Comparison of ENCODE assay signal across 12 cellular contexts in genomic region chr14:74954232-74954946, GRCh38. TPM values are rescaled to one million over a fixed set of nuclear protein-coding genes. Genes with fewer than 3 reads are reported as not detected.
DNase-seq lines count a peak whose midpoint lies in the region; ATAC-seq, FAIRE-seq and TF ChIP-seq lines count a peak whose summit lies in the region.
"Had no signal": no experiment of that assay in that cellular context is flagged by ENCODE, and none has a peak within 500 bp of the region (broad histone marks: within the 10 kb centered on the region; RNA-seq: fewer than 3 reads in every experiment).

No MANE protein-coding gene starts in this region.

- DNase-seq in DMS153 (lab: John Stamatoyannopoulos, UW) (peak; percentile 36), DMS153 treated with DMSO at 0.1 percent for 48 hours (lab: John Stamatoyannopoulos, UW; ENCODE audit: unreplicated experiment) (no peak), keratinocyte (ENCODE audit: low read depth, low spot score) (no peak), upper lobe of left lung (peak in 1 of 2 donors; percentile 78)
- no peak for DNase-seq in naive thymus-derived CD8-positive, alpha-beta T cell
- DNase-seq: NCI-H774; stimulated activated naive CD8-positive, alpha-beta T cell treated with anti-CD3 and anti-CD28 coated beads, Interleukin-15, Interleukin-2, amounts not matched to agents 100 U/mL and 50 U/mL, for 24 hours had no signal

- H2AFZ ChIP-seq in keratinocyte (ENCODE audit: control insufficient read depth, low read length): no peak overlapping the region

- ATAC-seq in activated T-helper 17 cell treated with anti-CD3 and anti-CD28 coated beads, Interleukin-2, amount 50 U/mL, for 72 hours (replicated peaks): no peak
- no peak for ATAC-seq in upper lobe of left lung (ENCODE audit: low FRiP score in 2 of 2)
- ATAC-seq in GM18858 (IDR thresholded peaks at IDR 0.05; ENCODE audit: unreplicated experiment): no peak
- ATAC-seq in naive thymus-derived CD8-positive, alpha-beta T cell: no peak
- ATAC-seq in HG03469 (IDR thresholded peaks at IDR 0.05; ENCODE audit: unreplicated experiment): no peak
- ATAC-seq: stimulated activated naive CD8-positive, alpha-beta T cell treated with anti-CD3 and anti-CD28 coated beads, Interleukin-15, Interleukin-2, amounts not matched to agents 100 U/mL and 50 U/mL, for 24 hours had no signal

- no peaks in the 10 kb centered on the region for H3K36me3 Mint-ChIP-seq in activated T-helper 17 cell treated with anti-CD3 and anti-CD28 coated beads, Interleukin-2, amount 50 U/mL, for 72 hours (ENCODE audit: low read depth)
- no peaks in the 10 kb centered on the region for H3K36me3 Mint-ChIP-seq in naive thymus-derived CD8-positive, alpha-beta T cell

- no peak for FAIRE-seq in keratinocyte (lab: Jason Lieb, UNC)

- H3K36me3 ChIP-seq in keratinocyte (ENCODE audit: control insufficient read depth in 2 of 2, extremely low read depth in 1 of 2, insufficient read depth in 2 of 2, low read length in 2 of 2) (peaks cover 6 to 12% of the 10 kb centered on the region in 2 experiments), upper lobe of left lung (no peaks in the 10 kb centered on the region)

- H4K20me1 ChIP-seq in keratinocyte (ENCODE audit: control insufficient read depth, extremely low read depth, insufficient read depth, low read length): no peaks in the 10 kb centered on the region

- H3K27ac Mint-ChIP-seq in activated T-helper 17 cell treated with anti-CD3 and anti-CD28 coated beads, Interleukin-2, amount 50 U/mL, for 72 hours: no peak overlapping the region
- no peak overlapping the region for H3K27ac Mint-ChIP-seq in naive thymus-derived CD8-positive, alpha-beta T cell
- H3K27ac Mint-ChIP-seq: activated T-helper 1 cell treated with anti-CD3 and anti-CD28 coated beads, Interleukin-12 subunit alpha, Interleukin-12 subunit beta, Interleukin-2, Interleukin-4 antibody, amounts not matched to agents 30 ng/mL and 10 ng/mL and 1 ng/mL, durations not matched to agents 14 hours and 24 hours and 36 hours had no signal

- H3K4me1 Mint-ChIP-seq in activated T-helper 17 cell treated with anti-CD3 and anti-CD28 coated beads, Interleukin-2, amount 50 U/mL, for 72 hours: peaks cover 4% of the 10 kb centered on the region
- H3K4me1 Mint-ChIP-seq in naive thymus-derived CD8-positive, alpha-beta T cell: peaks cover 0 to 7% (median 0%) of the 10 kb centered on the region in 4 donors

- TF ChIP-seq CTCF in keratinocyte (optimal IDR thresholded peaks at IDR 0.05 in 1 of 3, IDR thresholded peaks at IDR 0.05 in 1 of 3, conservative IDR thresholded peaks at IDR 0.05 in 1 of 3; ENCODE audit: extremely low read depth in 1 of 3, insufficient read depth in 2 of 3, low read length in 3 of 3) (no peak), upper lobe of left lung (IDR thresholded peaks at IDR 0.05) (no peak)

- H3K27ac ChIP-seq in keratinocyte (ENCODE audit: control insufficient read depth, insufficient read depth, low read length): peak overlapping the region; percentile 10
- H3K27ac ChIP-seq in upper lobe of left lung: peak overlapping the region in 1 of 4 donors; percentile 21
- H3K27ac ChIP-seq: 22Rv1 had no signal

- H3K27me3 Mint-ChIP-seq in activated T-helper 17 cell treated with anti-CD3 and anti-CD28 coated beads, Interleukin-2, amount 50 U/mL, for 72 hours: peaks cover 4% of the 10 kb centered on the region
- H3K27me3 Mint-ChIP-seq in naive thymus-derived CD8-positive, alpha-beta T cell: peaks cover 1 to 15% (median 10%) of the 10 kb centered on the region in 5 donors

- peaks cover 26% of the 10 kb centered on the region for H3K4me1 ChIP-seq in keratinocyte (ENCODE audit: control insufficient read depth, extremely low read depth, insufficient read depth, low read length)
- peaks cover 7 to 20% (median 15%) of the 10 kb centered on the region in 4 donors for H3K4me1 ChIP-seq in upper lobe of left lung

- H3K27me3 ChIP-seq in keratinocyte (ENCODE audit: control insufficient read depth, extremely low read depth, insufficient read depth, low read length): no peaks in the 10 kb centered on the region
- H3K27me3 ChIP-seq in upper lobe of left lung: peaks cover 0 to 11% (median 0%) of the 10 kb centered on the region in 4 donors

- POLR2A ChIA-PET in naive thymus-derived CD8-positive, alpha-beta T cell (lab: Charles Lee): no interaction called here

- peaks cover 25% of the 10 kb centered on the region for H3K79me2 ChIP-seq in keratinocyte (ENCODE audit: control insufficient read depth, insufficient read depth, low read length)

- H3K9me1 ChIP-seq in keratinocyte (ENCODE audit: control insufficient read depth, extremely low read depth, insufficient read depth, low read length): no peaks in the 10 kb centered on the region

- no peaks in the 10 kb centered on the region for H3K9me3 Mint-ChIP-seq in activated T-helper 17 cell treated with anti-CD3 and anti-CD28 coated beads, Interleukin-2, amount 50 U/mL, for 72 hours
- H3K9me3 Mint-ChIP-seq in naive thymus-derived CD8-positive, alpha-beta T cell: no peaks in the 10 kb centered on the region
- H3K9me3 Mint-ChIP-seq: activated T-helper 1 cell treated with anti-CD3 and anti-CD28 coated beads, Interleukin-12 subunit alpha, Interleukin-12 subunit beta, Interleukin-2, Interleukin-4 antibody, amounts not matched to agents 30 ng/mL and 10 ng/mL and 1 ng/mL, durations not matched to agents 14 hours and 24 hours and 36 hours had no signal

- no peak for TF ChIP-seq POLR2A in upper lobe of left lung (IDR thresholded peaks at IDR 0.05)

- 60 to 64% methylated on average over 9 to 12 of the region's 18 CpGs for whole genome bisulfite sequencing in upper lobe of left lung, 2 donors

- H3K4me2 ChIP-seq in keratinocyte (ENCODE audit: control insufficient read depth, extremely low read depth, insufficient read depth, low read depth, low read length): peak overlapping the region; percentile 93

- peak overlapping the region; percentile 73 for H3K9ac ChIP-seq in keratinocyte (ENCODE audit: control insufficient read depth, extremely low read depth, insufficient read depth, low read length)

- TF ChIP-seq EP300 in upper lobe of left lung (IDR thresholded peaks at IDR 0.05): no peak

- peak overlapping the region; percentile 72 to 85 (median 85) for H3K4me3 ChIP-seq in keratinocyte (ENCODE audit: control insufficient read depth in 2 of 3, extremely low read depth in 1 of 3, insufficient read depth in 2 of 3, low read depth in 1 of 3, low read length in 3 of 3)
- peak overlapping the region in 3 of 4 donors; percentile 44 to 64 (median 58) for H3K4me3 ChIP-seq in upper lobe of left lung

- H3K4me3 Mint-ChIP-seq in activated T-helper 17 cell treated with anti-CD3 and anti-CD28 coated beads, Interleukin-2, amount 50 U/mL, for 72 hours: peak overlapping the region; percentile 33
- H3K4me3 Mint-ChIP-seq in naive thymus-derived CD8-positive, alpha-beta T cell: peak overlapping the region in 1 of 10 donors; percentile 55

- no peaks in the 10 kb centered on the region for H3K9me3 ChIP-seq in keratinocyte (ENCODE audit: control insufficient read depth, low read depth, low read length)
- H3K9me3 ChIP-seq in upper lobe of left lung: no peaks in the 10 kb centered on the region

- dilution Hi-C loops in keratinocyte (cut with MboI; ENCODE audit: extremely low pct_ligation_motif_present, low sequenced_read_pairs): no loop called here

RNA-seq across cellular contexts. Expression of gene PGF, which starts 1.0 kb away (rescaled TPM):
- under 1 TPM; 0.40 to 0.48 TPM for total RNA-seq in activated T-helper 17 cell treated with anti-CD3 and anti-CD28 coated beads, Interleukin-2, amount 50 U/mL, for 72 hours
- polyA plus RNA-seq in keratinocyte: 16.5 to 19.0 TPM (median 17.5 TPM) in 3 replicates
- polyA plus RNA-seq in keratinocyte (2011; ENCODE audit: low read depth): 4.3 TPM
- 11.8 and 26.1 TPM in 2 replicates for polyA plus RNA-seq in keratinocyte (2011; cell fraction: cytosol; rRNA removed)
- polyA plus RNA-seq in keratinocyte (2011; cell fraction: nucleus; rRNA removed): 15.8 and 22.6 TPM in 2 replicates
- polyA plus RNA-seq in keratinocyte (2012; ENCODE audit: low replicate concordance): 21.3 and 25.5 TPM in 2 replicates
- polyA minus RNA-seq in keratinocyte: 8.5 to 14.9 TPM (median 9.4 TPM) in 3 replicates
- polyA minus RNA-seq in keratinocyte (2011; cell fraction: cytosol; rRNA and poly(A)+ RNA removed): 22.3 TPM
- 9.2 and 10.9 TPM in 2 replicates for polyA minus RNA-seq in keratinocyte (2011; cell fraction: nucleus; rRNA and poly(A)+ RNA removed)
- 10 to 100 TPM in 2 of 6 donors, 1 to 10 TPM in 3, under 1 TPM in 1; 0.89 to 21.3 (median 5.0) TPM for total RNA-seq in upper lobe of left lung
- total RNA-seq in naive thymus-derived CD8-positive, alpha-beta T cell: not detected
- polyA plus RNA-seq in naive thymus-derived CD8-positive, alpha-beta T cell: under 1 TPM in 1 of 3 donors, not detected in 2; 0.13 TPM

RNA-seq across cellular contexts. Expression of gene RPS6KL1, which starts 31.3 kb away (rescaled TPM):
- total RNA-seq in activated T-helper 17 cell treated with anti-CD3 and anti-CD28 coated beads, Interleukin-2, amount 50 U/mL, for 72 hours: 1 to 10 TPM in 1 of 2 donors, under 1 TPM in 1; 0.79 to 3.2 TPM
- 0.19 to 1.8 TPM (median 0.69 TPM) in 3 replicates for polyA plus RNA-seq in keratinocyte
- polyA plus RNA-seq in keratinocyte (2011; ENCODE audit: low read depth): 0.81 TPM
- polyA plus RNA-seq in keratinocyte (2011; cell fraction: cytosol; rRNA removed): 0.38 and 0.49 TPM in 2 replicates
- polyA plus RNA-seq in keratinocyte (2011; cell fraction: nucleus; rRNA removed): 0.78 and 1.0 TPM in 2 replicates
- 0.51 and 1.0 TPM in 2 replicates for polyA plus RNA-seq in keratinocyte (2012; ENCODE audit: low replicate concordance)
- 1.2 to 2.6 TPM in 2 of 3 replicates, not detected in the other for polyA minus RNA-seq in keratinocyte
- not detected for polyA minus RNA-seq in keratinocyte (2011; cell fraction: cytosol; rRNA and poly(A)+ RNA removed)
- 0.11 TPM in 1 of 2 replicates, not detected in the other for polyA minus RNA-seq in keratinocyte (2011; cell fraction: nucleus; rRNA and poly(A)+ RNA removed)
- 10 to 100 TPM in 2 of 6 donors, 1 to 10 TPM in 4; 3.4 to 29.3 (median 7.3) TPM for total RNA-seq in upper lobe of left lung
- 1 to 10 TPM; 3.8 to 6.4 TPM for total RNA-seq in naive thymus-derived CD8-positive, alpha-beta T cell
- polyA plus RNA-seq in naive thymus-derived CD8-positive, alpha-beta T cell: 1 to 10 TPM in 2 of 3 donors, under 1 TPM in 1; 0.50 to 3.6 (median 1.7) TPM

RNA-seq across cellular contexts. Expression of gene EIF2B2, which starts 48.3 kb away (rescaled TPM):
- 10 to 100 TPM; 27.4 to 44.3 TPM for total RNA-seq in activated T-helper 17 cell treated with anti-CD3 and anti-CD28 coated beads, Interleukin-2, amount 50 U/mL, for 72 hours
- 112 to 114 TPM (median 113 TPM) in 3 replicates for polyA plus RNA-seq in keratinocyte
- polyA plus RNA-seq in keratinocyte (2011; ENCODE audit: low read depth): 21.6 TPM
- 98.8 and 122 TPM in 2 replicates for polyA plus RNA-seq in keratinocyte (2011; cell fraction: cytosol; rRNA removed)
- polyA plus RNA-seq in keratinocyte (2011; cell fraction: nucleus; rRNA removed): 81.7 and 85.0 TPM in 2 replicates
- polyA plus RNA-seq in keratinocyte (2012; ENCODE audit: low replicate concordance): 68.5 and 72.2 TPM in 2 replicates
- 51.9 to 58.9 TPM (median 54.6 TPM) in 3 replicates for polyA minus RNA-seq in keratinocyte
- polyA minus RNA-seq in keratinocyte (2011; cell fraction: cytosol; rRNA and poly(A)+ RNA removed): 40.7 TPM
- 13.5 and 29.6 TPM in 2 replicates for polyA minus RNA-seq in keratinocyte (2011; cell fraction: nucleus; rRNA and poly(A)+ RNA removed)
- total RNA-seq in upper lobe of left lung: 10 to 100 TPM; 22.2 to 40.7 (median 32.5) TPM
- total RNA-seq in naive thymus-derived CD8-positive, alpha-beta T cell: 10 to 100 TPM; 28.7 to 36.7 TPM
- polyA plus RNA-seq in naive thymus-derived CD8-positive, alpha-beta T cell: 10 to 100 TPM; 14.1 to 26.7 (median 17.5) TPM
